ENCODE assay signal across 15 cellular contexts in genomic region chr6:133396225-133396624, GRCh38.
DNase-seq lines count a peak whose midpoint lies in the region; ATAC-seq, FAIRE-seq and TF ChIP-seq lines count a peak whose summit lies in the region.
"Had no signal": no experiment of that assay in that cellular context is flagged by ENCODE, and none has a peak within 500 bp of the region (broad histone marks: within the 10 kb centered on the region; RNA-seq: fewer than 3 reads in every experiment).

No MANE protein-coding gene starts in this region.

- TF ChIP-seq CTCF in astrocyte of the spinal cord (IDR thresholded peaks at IDR 0.05; ENCODE audit: low read depth, low read length) = no peak
- TF ChIP-seq CTCF in D721Med (IDR thresholded peaks at IDR 0.05; ENCODE audit: insufficient read depth, missing control alignments) = no peak

- H3K4me3 ChIP-seq in astrocyte of the spinal cord (ENCODE audit: low read depth, low read length) = no peak overlapping the region
- H3K4me3 ChIP-seq: BLaER1 treated with 17β-estradiol and CSF1 and Interleukin-3, amounts not matched to agents 10 nM and 100 nM had no signal

- FAIRE-seq in D721Med (lab: Jason Lieb, UNC) = no peak
- FAIRE-seq: GM12891 had no signal

- in situ Hi-C loops in astrocyte of the spinal cord (cut with HindIII; ENCODE audit: low sequenced_read_pairs) = no loop called here

- DNase-seq in ELR (ENCODE audit: low read depth) (peak; percentile 16), NCI-H2171 (lab: John Stamatoyannopoulos, UW) (peak; percentile 70), astrocyte of the spinal cord (ENCODE audit: low read depth, low spot score) (peak; percentile 5), myocyte (ENCODE audit: low read depth) (peak; percentile 93), D721Med (ENCODE audit: insufficient read length, low spot score) (no peak), NCI-H1694 treated with DMSO at 0.1 percent for 48 hours (lab: John Stamatoyannopoulos, UW) (no peak), pons (ENCODE audit: low spot score) (no peak)
- DNase-seq: activated CD4-positive, alpha-beta T cell treated with anti-CD3 and anti-CD28 coated beads for 48 hours; activated naive CD8-positive, alpha-beta T cell treated with anti-CD3 and anti-CD28 coated beads for 36 hours; activated T-cell treated with anti-CD3 and anti-CD28 coated beads for 4 hours; MV-4-11; NCI-H510A treated with DMSO at 0.1 percent for 48 hours had no signal

- no peak for ATAC-seq in HG02763 (IDR thresholded peaks at IDR 0.05; ENCODE audit: unreplicated experiment)

Comparison
In these comparisons a context has a peak if more than half of its experiments do, and no peak if none do; other contexts are left out.
1. DNase-seq: peak in ELR (single experiment), NCI-H2171 (single experiment), astrocyte of the spinal cord (single experiment) and myocyte (single experiment); none in D721Med (single experiment), NCI-H1694 treated with DMSO at 0.1 percent for 48 hours (single experiment) and pons (single experiment).